In the genomic region with DNA sequence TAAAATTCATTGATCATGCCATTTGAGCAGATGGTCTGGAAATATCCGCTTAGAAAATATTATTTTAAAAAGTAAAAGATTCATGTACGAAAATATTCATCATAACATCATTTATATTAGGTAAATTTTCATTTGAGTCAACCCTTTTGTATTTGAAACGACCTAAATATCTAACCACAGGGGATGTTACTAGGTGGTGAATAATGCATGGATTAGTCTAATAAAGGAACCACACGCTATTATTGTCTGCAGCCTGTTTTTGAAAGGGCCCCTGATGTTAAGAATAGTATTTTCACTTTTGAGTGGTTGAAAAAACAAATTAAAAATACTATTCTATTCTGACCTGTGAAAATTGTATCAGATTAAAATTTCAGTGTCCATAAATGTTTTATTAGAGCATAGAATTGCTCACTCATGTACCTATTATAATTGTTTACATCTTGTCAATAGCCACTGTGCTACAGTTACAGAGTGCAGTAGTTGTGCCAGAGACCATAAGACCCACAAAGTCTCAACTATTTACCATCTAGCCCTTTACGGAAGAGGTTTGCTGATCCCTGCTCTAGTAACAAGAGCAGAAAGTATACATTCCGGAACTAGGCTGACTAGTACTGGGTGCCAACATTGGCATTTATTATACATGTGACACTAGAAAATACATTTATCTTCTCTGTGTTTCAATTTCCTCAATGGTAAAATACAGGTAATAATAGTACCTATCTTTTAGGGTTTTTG, we compare ENCODE assay signal across 22 cellular contexts.
A peak's percentile ranks its signal among the peaks of the same experiment; 100 is the strongest.
DNase-seq lines count a peak whose midpoint lies in the region; ATAC-seq, FAIRE-seq and TF ChIP-seq lines count a peak whose summit lies in the region.
"Had no signal": no experiment of that assay in that cellular context is flagged by ENCODE, and none has a peak within 500 bp of the region (broad histone marks: within the 10 kb centered on the region; RNA-seq: fewer than 3 reads in every experiment).

No MANE protein-coding gene starts in this region.

- H3K23ac ChIP-seq in mesendoderm (ENCODE audit: low read length), result no peak overlapping the region

- no CpG with 5 or more reads among the region's 6 CpGs for WGBS in mesendoderm (ENCODE audit: extremely low coverage, insufficient coverage, low lambda C conversion rate)

- H3K4me1 ChIP-seq in mesendoderm (ENCODE audit: control insufficient read depth, low read depth, low read length), result no peaks in the 10 kb centered on the region
- no peaks in the 10 kb centered on the region for H3K4me1 ChIP-seq in kidney (ENCODE audit: control insufficient read depth in 1 of 2, insufficient read depth in 1 of 2, low read depth in 1 of 2, low read length in 2 of 2)
- H3K4me1 ChIP-seq: BE2C had no signal

- no peak overlapping the region for H3K18ac ChIP-seq in mesendoderm (ENCODE audit: low read length)

- TF ChIP-seq CTCF in VCaP (conservative IDR thresholded peaks at IDR 0.05) (no peak), omental fat pad (IDR thresholded peaks at IDR 0.05) (no peak), kidney (IDR thresholded peaks at IDR 0.05; ENCODE audit: borderline replicate concordance, extremely low read depth, insufficient read depth) (no peak)

- H3K27me3 ChIP-seq in MG63 (no peaks in the 10 kb centered on the region), mesendoderm (ENCODE audit: insufficient read depth, low read length, poor library complexity) (no peaks in the 10 kb centered on the region)
- H3K27me3 ChIP-seq: BE2C had no signal

- H3K56ac ChIP-seq in mesendoderm (ENCODE audit: low read length), result no peak overlapping the region

- H3K36me3 ChIP-seq in MG63 (no peaks in the 10 kb centered on the region), mesendoderm (ENCODE audit: control insufficient read depth, insufficient read depth, low read length) (no peaks in the 10 kb centered on the region), kidney (ENCODE audit: control insufficient read depth in 1 of 2, insufficient read depth in 2 of 2, low read length in 2 of 2) (no peaks in the 10 kb centered on the region)
- H3K36me3 ChIP-seq: BE2C had no signal

- H3K4me2 ChIP-seq in mesendoderm (ENCODE audit: low read length), result no peak overlapping the region

- H4K5ac ChIP-seq in mesendoderm (ENCODE audit: low read length), result no peak overlapping the region

- H3K9me3 ChIP-seq in MG63 (no peaks in the 10 kb centered on the region), kidney (ENCODE audit: control insufficient read depth in 1 of 2, low read length in 2 of 2) (no peaks in the 10 kb centered on the region)
- H3K9me3 ChIP-seq: BE2C had no signal

- H3K79me2 ChIP-seq in mesendoderm (ENCODE audit: control insufficient read depth, insufficient read depth, low read length), result no peaks in the 10 kb centered on the region

- H3K9ac ChIP-seq in mesendoderm (ENCODE audit: low read length) (no peak overlapping the region), kidney (ENCODE audit: low read length in 2 of 2) (no peak overlapping the region)

- no peak overlapping the region for H4K8ac ChIP-seq in mesendoderm (ENCODE audit: low read depth, low read length)

- H2AK5ac ChIP-seq in mesendoderm (ENCODE audit: low read length), result no peak overlapping the region

- no peaks in the 10 kb centered on the region for H3K79me1 ChIP-seq in mesendoderm (ENCODE audit: low read length)

- peak overlapping the region; percentile 46 for H3K27ac ChIP-seq in VCaP
- H3K27ac ChIP-seq in mesendoderm (ENCODE audit: low read depth, low read length), result no peak overlapping the region
- no peak overlapping the region for H3K27ac ChIP-seq in kidney (ENCODE audit: low read depth in 2 of 2, low read length in 2 of 2)

- ATAC-seq in HG03135 (IDR thresholded peaks at IDR 0.05; ENCODE audit: unreplicated experiment), result no peak
- no peak for ATAC-seq in omental fat pad (ENCODE audit: low FRiP score)
- ATAC-seq: SK-N-SH treated with all-trans-retinoic acid at 6 μM for 48 hours had no signal

- H2BK120ac ChIP-seq in mesendoderm (ENCODE audit: low read depth, low read length), result no peak overlapping the region

- intact Hi-C loops in kidney (cut with DNase I), result no loop called here

- peak overlapping the region; percentile 92 for H2BK15ac ChIP-seq in mesendoderm (replicated peaks; ENCODE audit: low read depth)

- peak; percentile 28 for DNase-seq in MG63
- no peak for DNase-seq in mesendoderm
- DNase-seq in activated CD4-positive, alpha-beta T cell treated with anti-CD3 and anti-CD28 coated beads, Interleukin-2, amount 50 U/mL, for 4 hours, result no peak
- DNase-seq in omental fat pad (ENCODE audit: low spot score), result no peak
- DNase-seq in kidney, result no peak
- DNase-seq: BE2C, Calu3, DND-41, GOT3, HCEC 1CT, IMR-90, KG1, NCI-H1048, NCI-H1417 treated with DMSO at 0.1 percent for 48 hours, NCI-H2107, NCI-H524, NCI-H774 had no signal

- no peak for FAIRE-seq in kidney (lab: Jason Lieb, UNC)
- FAIRE-seq: GM12892, RCC 7860 had no signal

- no peak overlapping the region for H2BK5ac ChIP-seq in mesendoderm (ENCODE audit: low read length)

- no peak overlapping the region for H3K4ac ChIP-seq in mesendoderm (ENCODE audit: low read depth, low read length)

- no peak overlapping the region for H3K4me3 ChIP-seq in MG63
- no peak overlapping the region for H3K4me3 ChIP-seq in mesendoderm (ENCODE audit: low read length)
- H3K4me3 ChIP-seq in kidney (ENCODE audit: low read length in 2 of 2), result no peak overlapping the region
